1 cellular context compared by ENCODE assay signal in the genomic region with DNA sequence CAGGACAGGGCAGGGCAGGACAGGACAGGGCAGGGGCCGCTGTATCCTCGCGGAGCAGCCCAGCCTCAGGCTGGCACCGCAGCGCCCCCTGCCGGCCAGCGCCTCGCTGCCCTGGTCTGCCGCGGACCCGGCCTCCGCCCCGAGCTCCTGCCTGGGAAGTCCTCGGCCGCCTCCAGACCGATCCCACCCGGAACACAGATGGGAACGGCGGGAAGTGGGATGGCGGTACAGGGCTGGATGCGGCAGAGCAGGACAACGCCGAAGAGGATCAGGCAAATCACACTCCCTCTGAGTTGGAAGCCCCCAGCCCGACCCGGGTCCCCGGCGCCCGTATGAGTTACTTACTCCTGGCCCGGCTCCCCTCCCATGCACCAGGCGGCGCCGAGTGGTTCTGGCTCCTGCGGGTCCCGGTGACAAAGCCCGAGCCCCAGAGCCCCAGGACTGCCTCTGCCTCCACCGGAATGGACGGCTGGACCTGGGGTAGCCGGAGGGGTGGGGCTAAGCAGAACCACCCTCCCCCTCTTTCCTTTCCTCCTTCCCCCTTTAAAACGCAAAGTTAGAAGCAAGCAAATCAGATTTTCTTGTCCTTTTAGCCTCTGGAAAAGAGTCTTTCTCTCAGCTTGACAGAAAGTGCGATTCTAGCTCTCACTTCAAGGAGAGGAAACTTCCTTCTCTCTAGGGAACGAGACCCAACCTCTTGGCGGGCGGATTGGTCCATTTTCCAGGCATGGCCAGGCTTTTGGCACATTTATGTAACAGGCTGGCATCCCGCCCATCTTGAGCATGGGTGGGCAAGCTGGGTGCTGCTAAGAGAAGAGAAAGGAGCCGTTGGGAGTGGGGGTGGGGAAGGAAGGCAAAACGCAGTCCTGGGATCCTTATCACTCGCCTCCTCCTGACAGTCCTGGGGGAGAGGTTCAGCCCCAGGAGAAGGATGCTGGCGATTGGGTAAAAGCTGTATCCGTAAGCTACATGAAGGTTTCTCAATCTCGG.
TF ChIP-seq lines count a peak whose summit lies in the region.

A gene with protein sequence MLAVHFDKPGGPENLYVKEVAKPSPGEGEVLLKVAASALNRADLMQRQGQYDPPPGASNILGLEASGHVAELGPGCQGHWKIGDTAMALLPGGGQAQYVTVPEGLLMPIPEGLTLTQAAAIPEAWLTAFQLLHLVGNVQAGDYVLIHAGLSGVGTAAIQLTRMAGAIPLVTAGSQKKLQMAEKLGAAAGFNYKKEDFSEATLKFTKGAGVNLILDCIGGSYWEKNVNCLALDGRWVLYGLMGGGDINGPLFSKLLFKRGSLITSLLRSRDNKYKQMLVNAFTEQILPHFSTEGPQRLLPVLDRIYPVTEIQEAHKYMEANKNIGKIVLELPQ (minus strand): TSS at position 449 of the 990 bp plus-strand sequence. CDS start 508 bp downstream, outside the sequence.

TF ChIP-seq in HepG2, 621 proteins besides CTCF, POLR2A, EP300 and RAD21 (continued from another document and continues in another):
- TF ChIP-seq HMGXB4 (CRISPR knock-in tag; IDR thresholded peaks at IDR 0.05; ENCODE audit: borderline replicate concordance in 1 of 2, low read depth in 1 of 2) (peak; percentile 99 to 100), ZNF691 (CRISPR knock-in tag; IDR thresholded peaks at IDR 0.05; ENCODE audit: borderline replicate concordance, low read depth) (peak; percentile 89; the same call in 1 of the 2 replicates), ZFP37 (CRISPR knock-in tag; IDR thresholded peaks at IDR 0.05; ENCODE audit: borderline replicate concordance) (no peak), ATF7 (IDR thresholded peaks at IDR 0.05) (no peak), ATF7 (CRISPR knock-in tag; IDR thresholded peaks at IDR 0.05) (no peak), ZNF292 (CRISPR knock-in tag; IDR thresholded peaks at IDR 0.05; ENCODE audit: borderline replicate concordance, low read depth) (peak; percentile 12; the same call in 1 of the 2 replicates), SP4 (CRISPR knock-in tag; IDR thresholded peaks at IDR 0.05) (peak; percentile 94), RBAK (CRISPR knock-in tag; IDR thresholded peaks at IDR 0.05) (no peak), ZNF512 (CRISPR knock-in tag; IDR thresholded peaks at IDR 0.05) (no peak; the same call in 1 of the 2 replicates), GATA4 (IDR thresholded peaks at IDR 0.05; ENCODE audit: borderline replicate concordance, low read depth) (no peak), ZKSCAN1 (IDR thresholded peaks at IDR 0.05; ENCODE audit: low read length) (peak; percentile 21; the same call in 1 of the 2 replicates), DNMT1 (CRISPR knock-in tag; IDR thresholded peaks at IDR 0.05) (peak; percentile 91; the same call in 1 of the 2 replicates), ZFX (CRISPR knock-in tag; IDR thresholded peaks at IDR 0.05; ENCODE audit: low read depth) (peak; percentile 90), ZNF687 (CRISPR knock-in tag; IDR thresholded peaks at IDR 0.05) (peak; percentile 96), FOXP4 (CRISPR knock-in tag; IDR thresholded peaks at IDR 0.05) (no peak), ZSCAN31 (CRISPR knock-in tag; IDR thresholded peaks at IDR 0.05; ENCODE audit: low read depth) (peak; percentile 98), ZBTB2 (CRISPR knock-in tag; IDR thresholded peaks at IDR 0.05; ENCODE audit: low read depth) (peak; percentile 45; the same call in 1 of the 2 replicates), PHF5A (CRISPR knock-in tag; IDR thresholded peaks at IDR 0.05; ENCODE audit: low read depth, unreplicated experiment) (no peak), ZNF562 (CRISPR knock-in tag; IDR thresholded peaks at IDR 0.05; ENCODE audit: borderline replicate concordance) (0 out of 2 replicates have a peak, but pooled peaks have one; percentile 47), MAFF (IDR thresholded peaks at IDR 0.05; ENCODE audit: low read depth, low read length) (no peak), ZNF770 (CRISPR knock-in tag; IDR thresholded peaks at IDR 0.05) (peak; percentile 95), NCOA5 (CRISPR knock-in tag; IDR thresholded peaks at IDR 0.05) (no peak), MEIS1 (CRISPR knock-in tag; IDR thresholded peaks at IDR 0.05; ENCODE audit: borderline replicate concordance) (peak; percentile 77; the same call in 1 of the 2 replicates), HDAC2 (CRISPR knock-in tag; IDR thresholded peaks at IDR 0.05) (peak; percentile 44), ARID2 (CRISPR knock-in tag; IDR thresholded peaks at IDR 0.05; ENCODE audit: borderline replicate concordance) (peak; percentile 91), MYC (CRISPR knock-in tag; IDR thresholded peaks at IDR 0.05; ENCODE audit: borderline replicate concordance) (peak; percentile 85; the same call in 1 of the 2 replicates), ZKSCAN8 (CRISPR knock-in tag; IDR thresholded peaks at IDR 0.05; ENCODE audit: borderline replicate concordance) (no peak), HOXA5 (CRISPR knock-in tag; IDR thresholded peaks at IDR 0.05) (0 out of 2 replicates have a peak, but pooled peaks have one; percentile 37), SRSF4 (IDR thresholded peaks at IDR 0.05; ENCODE audit: low read depth, low read length, poor library complexity, severe bottlenecking) (no peak)
- TF ChIP-seq, protein P1, sequence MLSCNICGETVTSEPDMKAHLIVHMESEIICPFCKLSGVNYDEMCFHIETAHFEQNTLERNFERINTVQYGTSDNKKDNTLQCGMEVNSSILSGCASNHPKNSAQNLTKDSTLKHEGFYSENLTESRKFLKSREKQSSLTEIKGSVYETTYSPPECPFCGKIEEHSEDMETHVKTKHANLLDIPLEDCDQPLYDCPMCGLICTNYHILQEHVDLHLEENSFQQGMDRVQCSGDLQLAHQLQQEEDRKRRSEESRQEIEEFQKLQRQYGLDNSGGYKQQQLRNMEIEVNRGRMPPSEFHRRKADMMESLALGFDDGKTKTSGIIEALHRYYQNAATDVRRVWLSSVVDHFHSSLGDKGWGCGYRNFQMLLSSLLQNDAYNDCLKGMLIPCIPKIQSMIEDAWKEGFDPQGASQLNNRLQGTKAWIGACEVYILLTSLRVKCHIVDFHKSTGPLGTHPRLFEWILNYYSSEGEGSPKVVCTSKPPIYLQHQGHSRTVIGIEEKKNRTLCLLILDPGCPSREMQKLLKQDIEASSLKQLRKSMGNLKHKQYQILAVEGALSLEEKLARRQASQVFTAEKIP (CRISPR knock-in tag; IDR thresholded peaks at IDR 0.05; ENCODE audit: borderline replicate concordance) = no peak
- TF ChIP-seq, protein P2, sequence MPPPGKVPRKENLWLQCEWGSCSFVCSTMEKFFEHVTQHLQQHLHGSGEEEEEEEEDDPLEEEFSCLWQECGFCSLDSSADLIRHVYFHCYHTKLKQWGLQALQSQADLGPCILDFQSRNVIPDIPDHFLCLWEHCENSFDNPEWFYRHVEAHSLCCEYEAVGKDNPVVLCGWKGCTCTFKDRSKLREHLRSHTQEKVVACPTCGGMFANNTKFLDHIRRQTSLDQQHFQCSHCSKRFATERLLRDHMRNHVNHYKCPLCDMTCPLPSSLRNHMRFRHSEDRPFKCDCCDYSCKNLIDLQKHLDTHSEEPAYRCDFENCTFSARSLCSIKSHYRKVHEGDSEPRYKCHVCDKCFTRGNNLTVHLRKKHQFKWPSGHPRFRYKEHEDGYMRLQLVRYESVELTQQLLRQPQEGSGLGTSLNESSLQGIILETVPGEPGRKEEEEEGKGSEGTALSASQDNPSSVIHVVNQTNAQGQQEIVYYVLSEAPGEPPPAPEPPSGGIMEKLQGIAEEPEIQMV (CRISPR knock-in tag; IDR thresholded peaks at IDR 0.05; ENCODE audit: low read depth) = peak; percentile 98
